ENCODE assay signal across 1 cellular context in the genomic region with DNA sequence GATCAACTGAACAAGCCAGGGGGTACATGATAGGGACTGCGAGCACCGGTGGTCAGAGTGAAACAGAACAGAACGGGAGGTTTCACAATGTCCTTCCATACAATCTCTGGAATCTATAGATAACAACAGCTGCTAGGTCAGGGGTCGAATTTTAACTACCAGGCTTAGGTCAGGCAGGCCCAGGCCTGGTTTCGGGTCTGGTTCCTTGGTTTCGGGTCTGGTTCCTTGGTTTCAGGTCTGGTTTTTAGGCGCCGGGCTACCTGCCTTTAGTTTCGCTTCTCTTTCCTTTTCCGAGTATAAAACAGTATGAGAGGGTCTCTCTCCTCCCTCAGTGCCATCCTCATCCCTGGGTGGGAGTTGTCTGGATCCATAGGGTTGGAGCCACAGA.
A peak's percentile ranks its signal among the peaks of the same experiment; 100 is the strongest.
TF ChIP-seq lines count a peak whose summit lies in the region.
"Not testable (repeated sequence)": the region's sequence is repeated elsewhere in the genome, so short reads cannot be mapped to it uniquely, and the experiment has no call there.

No MANE protein-coding gene starts in this region.

TF ChIP-seq in K562, 482 proteins besides CTCF, POLR2A, EP300 and RAD21:
- TF ChIP-seq NR2C1 (IDR thresholded peaks at IDR 0.05): not testable (repeated sequence)
- TF ChIP-seq NR2C1 (tag; IDR thresholded peaks at IDR 0.05): 0 out of 2 replicates have a peak, but pooled peaks have one; percentile 17
